In the genomic region with DNA sequence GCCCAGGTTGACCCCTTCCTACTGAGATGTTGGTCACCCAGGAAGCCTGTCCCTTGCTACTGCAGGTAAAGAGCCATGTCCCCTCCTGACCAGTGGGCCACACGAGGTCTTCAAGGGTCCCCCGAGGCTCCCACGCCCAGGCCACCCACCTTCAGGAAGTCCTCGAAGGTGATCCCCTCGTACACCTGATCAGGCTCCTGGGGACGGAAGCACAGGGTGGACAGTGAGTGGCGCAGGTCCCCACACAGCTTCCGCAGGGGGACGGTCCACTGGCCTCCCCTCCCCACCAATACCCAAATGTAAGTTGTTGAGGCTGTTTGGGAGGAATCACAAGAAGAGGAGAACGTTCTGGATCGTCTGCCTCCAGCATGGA, we compare ENCODE assay signal across 27 cellular contexts. TPM values are rescaled to one million over a fixed set of nuclear protein-coding genes. Genes with fewer than 3 reads are reported as not detected.
DNase-seq lines count a peak whose midpoint lies in the region; ATAC-seq, FAIRE-seq and TF ChIP-seq lines count a peak whose summit lies in the region.
"Had no signal": no experiment of that assay in that cellular context is flagged by ENCODE, and none has a peak within 500 bp of the region (broad histone marks: within the 10 kb centered on the region; RNA-seq: fewer than 3 reads in every experiment).

No MANE protein-coding gene starts in this region.

- H3K27ac ChIP-seq in cardiac muscle cell (peak overlapping the region; percentile 54), HepG2 (ENCODE audit: extremely low read length, insufficient read depth, low read length) (no peak overlapping the region)
- H3K27ac ChIP-seq: 22Rv1, SJCRH30 had no signal

- no peaks in the 10 kb centered on the region for H4K20me1 ChIP-seq in HepG2 (ENCODE audit: insufficient read depth, low read length)

- H3K4me1 ChIP-seq in cardiac muscle cell (ENCODE audit: low read depth) = peaks cover 41% of the 10 kb centered on the region
- peaks cover 55% of the 10 kb centered on the region for H3K4me1 ChIP-seq in HepG2 (ENCODE audit: insufficient read depth, low read length)

- H3K36me3 Mint-ChIP-seq in Calu3 (ENCODE audit: insufficient read depth, unreplicated experiment) = peaks cover 99% of the 10 kb centered on the region
- H3K36me3 Mint-ChIP-seq in stimulated activated naive B cell treated with anti-CD40 and anti-IgM and Interleukin-4, amounts not matched to agents 10 μg/mL and 1 μg/mL and 100 μg/mL, for 72 hours = no peaks in the 10 kb centered on the region

- in situ Hi-C loops in HepG2 (cut with HindIII; ENCODE audit: extremely low pct_ligation_motif_present, low pct_unique_long_range_greater_than_20kb) = no loop called here

- no peak overlapping the region for H3K4me2 ChIP-seq in HepG2 (ENCODE audit: low read depth, low read length)

- POLR2A ChIA-PET in HepG2 (lab: Yijun Ruan, JAX) = interaction anchor here (0.6 kb wide), 1 partner anchor 17 kb away, joined by 4 read pairs; no protein-coding TSS in a partner anchor

- H3K4me3 ChIP-seq in cardiac muscle cell = no peak overlapping the region
- no peak overlapping the region for H3K4me3 ChIP-seq in HepG2 (replicated peaks in 1 of 3; ENCODE audit: insufficient read depth in 1 of 3, low read depth in 2 of 3, low read length in 3 of 3)
- H3K4me3 ChIP-seq: MG63, SJCRH30 had no signal

- ATAC-seq in left cardiac atrium = no peak
- ATAC-seq in HepG2 = no peak
- no peak for ATAC-seq in stimulated activated naive B cell treated with anti-CD40 and anti-IgM and Interleukin-4, amounts not matched to agents 10 μg/mL and 1 μg/mL and 100 μg/mL, for 72 hours (replicated peaks)
- no peak for ATAC-seq in GM18873 (IDR thresholded peaks at IDR 0.05; ENCODE audit: low FRiP score, unreplicated experiment)
- ATAC-seq in HG03175 (IDR thresholded peaks at IDR 0.05; ENCODE audit: unreplicated experiment) = no peak
- ATAC-seq: SK-N-SH treated with all-trans-retinoic acid at 6 μM for 48 hours had no signal

- TF ChIP-seq EP300 in HepG2 (IDR thresholded peaks at IDR 0.05; ENCODE audit: low read depth in 2 of 2, low read length in 2 of 2) (no peak), HepG2 (CRISPR knock-in tag; IDR thresholded peaks at IDR 0.05; ENCODE audit: borderline replicate concordance) (no peak)

- no peak overlapping the region for H3K9ac ChIP-seq in HepG2 (ENCODE audit: insufficient read depth, low read depth, low read length)

- H3K9me3 Mint-ChIP-seq in Calu3 (ENCODE audit: low read depth, unreplicated experiment) = no peaks in the 10 kb centered on the region
- no peaks in the 10 kb centered on the region for H3K9me3 Mint-ChIP-seq in stimulated activated naive B cell treated with anti-CD40 and anti-IgM and Interleukin-4, amounts not matched to agents 10 μg/mL and 1 μg/mL and 100 μg/mL, for 72 hours
- H3K9me3 Mint-ChIP-seq: CD4-positive, alpha-beta T cell had no signal

- WGBS in HepG2 (ENCODE audit: low lambda C conversion rate) = 95% methylated on average over 11 of the region's 11 CpGs

- TF ChIP-seq RAD21 in HepG2 (CRISPR knock-in tag; IDR thresholded peaks at IDR 0.05) = no peak

- H3K27ac Mint-ChIP-seq in Calu3 (ENCODE audit: unreplicated experiment) = peak overlapping the region; percentile 84
- H3K27ac Mint-ChIP-seq in stimulated activated naive B cell treated with anti-CD40 and anti-IgM and Interleukin-4, amounts not matched to agents 10 μg/mL and 1 μg/mL and 100 μg/mL, for 72 hours = peak overlapping the region; percentile 9
- H3K27ac Mint-ChIP-seq: CD4-positive, alpha-beta T cell had no signal

- intact Hi-C loops in left cardiac atrium (cut with DNase I) (no loop called here), Calu3 (cut with micrococcal nuclease; ENCODE audit: unreplicated experiment) (loop anchor here (5.0 kb wide), 1 partner anchor 51 kb away; no protein-coding TSS in a partner anchor), HepG2 (cut with micrococcal nuclease; ENCODE audit: unreplicated experiment) (no loop called here)

- H3K36me3 ChIP-seq in cardiac muscle cell (no peaks in the 10 kb centered on the region), HepG2 (replicated peaks in 1 of 2; ENCODE audit: control insufficient read depth in 1 of 2, insufficient read depth in 2 of 2, low read length in 2 of 2) (peaks cover 4 to 6% of the 10 kb centered on the region in 2 experiments; a peak in 4 of 5 replicates)
- H3K36me3 ChIP-seq: MG63, SJCRH30 had no signal

- no peaks in the 10 kb centered on the region for H3K79me2 ChIP-seq in HepG2 (ENCODE audit: insufficient read depth, low read length)

- BruUV-seq in Calu3 (replicated peaks; lab: Mats Ljungman, UMichigan) (no TSS peak), HepG2 (replicated peaks; lab: Mats Ljungman, UMichigan) (no TSS peak)

- FAIRE-seq in HepG2 (lab: Jason Lieb, UNC) = no peak
- FAIRE-seq: GM12891, H54, HTR-8/SVneo, RCC 7860 had no signal

- no peaks in the 10 kb centered on the region for H3K27me3 Mint-ChIP-seq in Calu3 (ENCODE audit: unreplicated experiment)
- H3K27me3 Mint-ChIP-seq in stimulated activated naive B cell treated with anti-CD40 and anti-IgM and Interleukin-4, amounts not matched to agents 10 μg/mL and 1 μg/mL and 100 μg/mL, for 72 hours = peaks cover 12 to 25% of the 10 kb centered on the region in 2 donors
- H3K27me3 Mint-ChIP-seq: CD4-positive, alpha-beta T cell had no signal

- no peak for TF ChIP-seq POLR2A in HepG2 (IDR thresholded peaks at IDR 0.05; ENCODE audit: insufficient read depth in 1 of 2, low read depth in 2 of 2, low read length in 2 of 2)

- no peak overlapping the region for H3K4me3 Mint-ChIP-seq in Calu3 (ENCODE audit: low read depth, unreplicated experiment)
- H3K4me3 Mint-ChIP-seq in stimulated activated naive B cell treated with anti-CD40 and anti-IgM and Interleukin-4, amounts not matched to agents 10 μg/mL and 1 μg/mL and 100 μg/mL, for 72 hours = no peak overlapping the region
- H3K4me3 Mint-ChIP-seq: CD4-positive, alpha-beta T cell had no signal

- no peak for TF ChIP-seq CTCF in cardiac muscle cell (IDR thresholded peaks at IDR 0.05; ENCODE audit: low read depth, low read length)
- no peak for TF ChIP-seq CTCF in Calu3 (IDR thresholded peaks at IDR 0.05; ENCODE audit: unreplicated experiment)
- TF ChIP-seq CTCF in HepG2 (CRISPR knock-in tag; IDR thresholded peaks at IDR 0.05) = no peak

- no peak overlapping the region for H2AFZ ChIP-seq in HepG2 (ENCODE audit: low read length)

- H3K9me3 ChIP-seq in cardiac muscle cell (ENCODE audit: low read depth) (no peaks in the 10 kb centered on the region), HepG2 (ENCODE audit: low read length) (no peaks in the 10 kb centered on the region)
- H3K9me3 ChIP-seq: MG63, SJCRH30 had no signal

- no peaks in the 10 kb centered on the region for H3K27me3 ChIP-seq in cardiac muscle cell
- H3K27me3 ChIP-seq in HepG2 (ENCODE audit: control insufficient read depth in 1 of 2, insufficient read depth in 2 of 2, low read length in 2 of 2) = no peaks in the 10 kb centered on the region
- H3K27me3 ChIP-seq: MG63, SJCRH30 had no signal

- DNase-seq in cardiac muscle cell (ENCODE audit: low read depth in 1 of 2, low spot score in 1 of 2) (no peak), left cardiac atrium (no peak), Calu3 (no peak), HepG2 (ENCODE audit: low spot score) (no peak), NCI-H524 treated with DMSO at 0.1 percent for 48 hours (lab: John Stamatoyannopoulos, UW) (no peak)
- DNase-seq in stimulated activated naive B cell treated with anti-CD40 and anti-IgM and Interleukin-4, amounts not matched to agents 10 μg/mL and 1 μg/mL and 100 μg/mL, for 72 hours = no peak
- DNase-seq: CD4-positive, alpha-beta T cell; COR-L47; DMS 273 treated with DMSO at 0.1 percent for 48 hours; DMS79; KG1; NCI-H1105 treated with DMSO at 0.1 percent for 48 hours; NCI-H146; NCI-H1930; NCI-H2107; NCI-H524; NCI-H774; SJCRH30 had no signal

- CTCF ChIA-PET in Calu3 (lab: Charles Lee) (interaction anchor here (1.3 kb wide), 1 partner anchor 49 kb away, joined by 4 read pairs; no protein-coding TSS in a partner anchor), HepG2 (lab: Yijun Ruan, JAX; ENCODE audit: low intra/inter-chr PET ratio, low total read pairs) (no interaction called here)

- peaks cover 34% of the 10 kb centered on the region for H3K4me1 Mint-ChIP-seq in Calu3 (ENCODE audit: low read depth, unreplicated experiment)
- peaks cover 8 to 24% of the 10 kb centered on the region in 2 donors for H3K4me1 Mint-ChIP-seq in stimulated activated naive B cell treated with anti-CD40 and anti-IgM and Interleukin-4, amounts not matched to agents 10 μg/mL and 1 μg/mL and 100 μg/mL, for 72 hours

RNA-seq across cellular contexts. Expression of a gene that starts 57.4 kb away (rescaled TPM):
- total RNA-seq in cardiac muscle cell = 30.3 and 52.4 TPM in 2 replicates
- polyA plus RNA-seq in cardiac muscle cell = 24.5 and 57.7 TPM in 2 replicates
- total RNA-seq in left cardiac atrium = 10 to 100 TPM; 35.1 to 41.2 TPM
- 647 and 669 TPM in 2 replicates for total RNA-seq in Calu3 (2022)
- total RNA-seq in HepG2 (2016; rRNA removed; fragmentation: Illumina TruSeq; extraction: Trizol) = 90.4 and 95.7 TPM in 2 replicates
- total RNA-seq in HepG2 (2016; cell fraction: cytosol; rRNA removed; fragmentation: Illumina TruSeq; extraction: Trizol; ENCODE audit: low read depth) = 47.9 and 55.6 TPM in 2 replicates
- total RNA-seq in HepG2 (2016; cell fraction: insoluble cytoplasmic fraction; rRNA removed; fragmentation: Illumina TruSeq; extraction: Trizol) = 94.6 and 101 TPM in 2 replicates
- 73.3 and 75.8 TPM in 2 replicates for total RNA-seq in HepG2 (2016; cell fraction: membrane; rRNA removed; fragmentation: Illumina TruSeq; extraction: Trizol)
- 42.8 and 54.2 TPM in 2 replicates for total RNA-seq in HepG2 (2016; cell fraction: nucleus; rRNA removed; fragmentation: Illumina TruSeq; extraction: Trizol)
- polyA plus RNA-seq in HepG2 (2011; rRNA removed) = 181 and 193 TPM in 2 replicates
- 178 and 242 TPM in 2 replicates for polyA plus RNA-seq in HepG2 (2011; cell fraction: cytosol; rRNA removed)
- polyA plus RNA-seq in HepG2 (2011; cell fraction: nucleus; rRNA removed) = 194 and 196 TPM in 2 replicates
- 45.0 and 55.8 TPM in 2 replicates for polyA plus RNA-seq in HepG2 (2012)
- 46.7 and 59.9 TPM in 2 replicates for polyA plus RNA-seq in HepG2 (2016; cell fraction: cytosol; fragmentation: Illumina TruSeq; extraction: Trizol; ENCODE audit: low read depth)
- 103 and 109 TPM in 2 replicates for polyA plus RNA-seq in HepG2 (2016; cell fraction: insoluble cytoplasmic fraction; fragmentation: Illumina TruSeq; extraction: Trizol; ENCODE audit: low read depth)
- 69.1 and 76.1 TPM in 2 replicates for polyA plus RNA-seq in HepG2 (2016; cell fraction: membrane; fragmentation: Illumina TruSeq; extraction: Trizol; ENCODE audit: low read depth)
- polyA plus RNA-seq in HepG2 (2016; cell fraction: nucleus; fragmentation: Illumina TruSeq; extraction: Trizol; ENCODE audit: insufficient read depth, low read depth) = 80.6 and 84.9 TPM in 2 replicates
- polyA minus RNA-seq in HepG2 (2011; rRNA and poly(A)+ RNA removed; ENCODE audit: low replicate concordance) = 8.2 and 120 TPM in 2 replicates
- 28.3 and 29.5 TPM in 2 replicates for polyA minus RNA-seq in HepG2 (2011; cell fraction: cytosol; rRNA and poly(A)+ RNA removed)
- polyA minus RNA-seq in HepG2 (2011; cell fraction: nucleus; rRNA and poly(A)+ RNA removed) = 89.0 and 92.2 TPM in 2 replicates
